ENCODE assay signal across 8 cellular contexts in genomic region chr12:131948713-131949430, GRCh38. TPM values are rescaled to one million over a fixed set of nuclear protein-coding genes. Genes with fewer than 3 reads are reported as not detected.
A peak's percentile ranks its signal among the peaks of the same experiment; 100 is the strongest.
DNase-seq lines count a peak whose midpoint lies in the region; ATAC-seq, FAIRE-seq and TF ChIP-seq lines count a peak whose summit lies in the region.
"Not testable (repeated sequence)": the region's sequence is repeated elsewhere in the genome, so short reads cannot be mapped to it uniquely, and the experiment has no call there.

No MANE protein-coding gene starts in this region.

- ATAC-seq in CD4-positive, alpha-beta T cell (ENCODE audit: poor library complexity): not testable (repeated sequence)

- not testable (repeated sequence) for DNase-seq in CD4-positive, alpha-beta T cell; Jurkat, Clone E6-1 (ENCODE audit: low read depth, low spot score); endothelial cell (ENCODE audit: low spot score); kidney
- peak in 4 of 7 donors; percentile 35 to 61 (median 47) for DNase-seq in adrenal gland

- H3K36me3 ChIP-seq in adrenal gland (replicated peaks in 1 of 2); kidney (ENCODE audit: control insufficient read depth in 1 of 2, insufficient read depth in 2 of 2, low read length in 2 of 2); neutrophil: not testable (repeated sequence)

- not testable (repeated sequence) for TF ChIP-seq CTCF in CD4-positive, alpha-beta T cell (IDR thresholded peaks at IDR 0.05); adrenal gland (IDR thresholded peaks at IDR 0.05); endothelial cell (IDR thresholded peaks at IDR 0.05; ENCODE audit: unreplicated experiment); kidney (IDR thresholded peaks at IDR 0.05; ENCODE audit: borderline replicate concordance, extremely low read depth, insufficient read depth); neutrophil (IDR thresholded peaks at IDR 0.05)

- H3K9me3 Mint-ChIP-seq in CD4-positive, alpha-beta T cell; T-helper 1 cell treated with Interleukin-12 subunit alpha and Interleukin-12 subunit beta and Interleukin-4 antibody, amounts not matched to agents 30 μg/mL and 1 μg/mL, for 36 hours; endothelial cell (ENCODE audit: unreplicated experiment): not testable (repeated sequence)

- H3K9ac ChIP-seq in kidney (ENCODE audit: low read length in 2 of 2): peak overlapping the region in 1 of 2 donors; percentile 40

- WGBS in adrenal gland, 4 donors: 36 to 49% (median 41%) methylated on average over 23 of the region's 23 CpGs

- FAIRE-seq in kidney (lab: Jason Lieb, UNC): not testable (repeated sequence)

- TF ChIP-seq POLR2A in adrenal gland (IDR thresholded peaks at IDR 0.05): not testable (repeated sequence)

- peak overlapping the region; percentile 60 for H3K4me3 ChIP-seq in Jurkat, Clone E6-1 (ENCODE audit: low read length)
- peak overlapping the region in 1 of 4 donors; percentile 91 for H3K4me3 ChIP-seq in adrenal gland
- peak overlapping the region; percentile 24 to 53 for H3K4me3 ChIP-seq in kidney (ENCODE audit: low read length in 2 of 2)
- peak overlapping the region; percentile 82 to 90 for H3K4me3 ChIP-seq in neutrophil (ENCODE audit: low read depth in 1 of 2, low read length in 1 of 2)

- POLR2A ChIA-PET in CD4-positive, alpha-beta T cell (lab: Charles Lee): interaction anchor here (0.6 to 1.5 kb wide), 7 partner anchors 12 to 238 kb away, joined by 3 to 10 read pairs (median 4); partner anchors contain the start of genes PUS1 and SFSWAP

- CTCF ChIA-PET in CD4-positive, alpha-beta T cell (lab: Charles Lee): interaction anchor here (1.0 to 2.3 kb wide), 2 partner anchors 20 to 193 kb away, joined by 3 to 19 read pairs; partner anchors contain the start of gene PUS1

- H3K4me1 ChIP-seq in adrenal gland (replicated peaks in 1 of 2): peaks cover 12 to 32% of the 10 kb centered on the region in 2 donors
- H3K4me1 ChIP-seq in kidney (ENCODE audit: control insufficient read depth in 1 of 2, insufficient read depth in 1 of 2, low read depth in 1 of 2, low read length in 2 of 2): not testable (repeated sequence)
- H3K4me1 ChIP-seq in neutrophil (ENCODE audit: control insufficient read depth in 1 of 2, insufficient read depth in 1 of 2, low read depth in 1 of 2, low read length in 1 of 2): peaks cover 23% of the 10 kb centered on the region in 2 experiments

- intact Hi-C loops in CD4-positive, alpha-beta T cell (cut with DNase I, micrococcal nuclease): loop anchor here (1.0 to 10.0 kb wide), 5 partner anchors 19 to 114 kb away; partner anchors contain the start of genes PUS1 (in 1 of the 2) and ULK1 (in 1 of the 2)
- intact Hi-C loops in adrenal gland (cut with DNase I): loop anchor here in 1 of 2 donors (5.0 to 10.0 kb wide), 2 partner anchors 47 to 94 kb away; no protein-coding TSS in a partner anchor
- intact Hi-C loops in kidney (cut with DNase I): not testable (repeated sequence)

- peaks cover 43% of the 10 kb centered on the region for H3K4me1 Mint-ChIP-seq in CD4-positive, alpha-beta T cell (ENCODE audit: low read depth)
- peaks cover 25% of the 10 kb centered on the region for H3K4me1 Mint-ChIP-seq in T-helper 1 cell treated with Interleukin-12 subunit alpha and Interleukin-12 subunit beta and Interleukin-4 antibody, amounts not matched to agents 30 μg/mL and 1 μg/mL, for 36 hours (ENCODE audit: low read depth)
- not testable (repeated sequence) for H3K4me1 Mint-ChIP-seq in endothelial cell (ENCODE audit: unreplicated experiment)

- H3K27ac ChIP-seq in CD4-positive, alpha-beta T cell (ENCODE audit: low read depth, low read length): peak overlapping the region; percentile 70
- H3K27ac ChIP-seq in adrenal gland (peak overlapping the region; percentile 71 to 89 (median 81)), kidney (ENCODE audit: low read depth in 2 of 2, low read length in 2 of 2) (peak overlapping the region; percentile 51 to 76), neutrophil (peak overlapping the region; percentile 84), temporal lobe (ENCODE audit: low read depth, low read length) (peak overlapping the region; percentile 4)

- not testable (repeated sequence) for H3K27me3 ChIP-seq in CD4-positive, alpha-beta T cell (ENCODE audit: control insufficient read depth, insufficient read depth, low read length); adrenal gland; neutrophil

- not testable (repeated sequence) for H3K27me3 Mint-ChIP-seq in CD4-positive, alpha-beta T cell; T-helper 1 cell treated with Interleukin-12 subunit alpha and Interleukin-12 subunit beta and Interleukin-4 antibody, amounts not matched to agents 30 μg/mL and 1 μg/mL, for 36 hours (ENCODE audit: low read depth); endothelial cell (ENCODE audit: unreplicated experiment)

- H3K4me3 Mint-ChIP-seq in CD4-positive, alpha-beta T cell: peak overlapping the region; percentile 81
- H3K4me3 Mint-ChIP-seq in T-helper 1 cell treated with Interleukin-12 subunit alpha and Interleukin-12 subunit beta and Interleukin-4 antibody, amounts not matched to agents 30 μg/mL and 1 μg/mL, for 36 hours: peak overlapping the region; percentile 75
- peak overlapping the region; percentile 83 for H3K4me3 Mint-ChIP-seq in endothelial cell (ENCODE audit: unreplicated experiment)

- H3K9me3 ChIP-seq in CD4-positive, alpha-beta T cell (ENCODE audit: control insufficient read depth, low read length); adrenal gland (replicated peaks in 1 of 3); kidney (ENCODE audit: control insufficient read depth in 1 of 2, low read length in 2 of 2); neutrophil: not testable (repeated sequence)

- H3K36me3 Mint-ChIP-seq in CD4-positive, alpha-beta T cell (ENCODE audit: low read depth); T-helper 1 cell treated with Interleukin-12 subunit alpha and Interleukin-12 subunit beta and Interleukin-4 antibody, amounts not matched to agents 30 μg/mL and 1 μg/mL, for 36 hours (ENCODE audit: low read depth); endothelial cell (ENCODE audit: low read depth, unreplicated experiment): not testable (repeated sequence)

- H3K27ac Mint-ChIP-seq in CD4-positive, alpha-beta T cell: peak overlapping the region; percentile 87
- H3K27ac Mint-ChIP-seq in T-helper 1 cell treated with Interleukin-12 subunit alpha and Interleukin-12 subunit beta and Interleukin-4 antibody, amounts not matched to agents 30 μg/mL and 1 μg/mL, for 36 hours: peak overlapping the region; percentile 78
- H3K27ac Mint-ChIP-seq in endothelial cell (ENCODE audit: unreplicated experiment): not testable (repeated sequence)

RNA-seq across cellular contexts. Expression of gene EP400, which starts 0.9 kb away (rescaled TPM):
- total RNA-seq in CD4-positive, alpha-beta T cell: 10 to 100 TPM; 56.4 to 56.5 TPM
- 31.4 TPM for polyA plus RNA-seq in Jurkat, Clone E6-1 (2012; ENCODE audit: insufficient read depth, insufficient read length)
- total RNA-seq in adrenal gland (10 to 100 TPM; 14.5 to 42.4 (median 29.5) TPM), endothelial cell (ENCODE audit: unreplicated experiment) (66.2 TPM), kidney (44.7 TPM), temporal lobe (21.6 TPM)
- polyA plus RNA-seq in adrenal gland (10 to 100 TPM; 22.5 to 43.2 (median 28.6) TPM), kidney (ENCODE audit: insufficient read depth, low read depth, low replicate concordance) (7.5 TPM)

RNA-seq across cellular contexts. Expression of gene PUS1, which starts 19.8 kb away (rescaled TPM):
- total RNA-seq in CD4-positive, alpha-beta T cell: 10 to 100 TPM; 17.7 to 18.2 TPM
- polyA plus RNA-seq in Jurkat, Clone E6-1 (2012; ENCODE audit: insufficient read depth, insufficient read length): 49.7 TPM
- total RNA-seq in adrenal gland (10 to 100 TPM in 7 of 8 donors, 1 to 10 TPM in 1; 10.0 to 46.5 (median 24.5) TPM), endothelial cell (ENCODE audit: unreplicated experiment) (25.8 TPM), kidney (28.8 TPM), temporal lobe (3.9 TPM)
- polyA plus RNA-seq in adrenal gland (10 to 100 TPM; 11.7 to 57.4 (median 56.0) TPM), kidney (ENCODE audit: insufficient read depth, low read depth, low replicate concordance) (16.1 TPM)

RNA-seq across cellular contexts. Expression of gene ULK1, which starts 54.5 kb away (rescaled TPM):
- total RNA-seq in CD4-positive, alpha-beta T cell: 10 to 100 TPM; 85.0 to 91.6 TPM
- polyA plus RNA-seq in Jurkat, Clone E6-1 (2012; ENCODE audit: insufficient read depth, insufficient read length): 36.2 TPM
- total RNA-seq in adrenal gland (10 to 100 TPM; 26.6 to 82.1 (median 29.9) TPM), endothelial cell (ENCODE audit: unreplicated experiment) (53.7 TPM), kidney (33.4 TPM), temporal lobe (12.0 TPM)
- polyA plus RNA-seq in adrenal gland (100 to 1,000 TPM in 1 of 3 donors, 10 to 100 TPM in 1, 1 to 10 TPM in 1; 2.9 to 123 (median 54.0) TPM), kidney (ENCODE audit: insufficient read depth, low read depth, low replicate concordance) (11.4 TPM)

Comparison
In these comparisons a context has a peak if more than half of its experiments do, and no peak if none do; other contexts are left out.
1. H3K27ac ChIP-seq: peak in every context shown above with its lines; median percentile 84 in neutrophil; 81 in adrenal gland; 70 in CD4-positive, alpha-beta T cell; 64 in kidney; 4 in temporal lobe.